Comparison of ENCODE assay signal across 19 cellular contexts in genomic region chr14:97688626-97689336, GRCh38.
"Had no signal": no experiment of that assay in that cellular context is flagged by ENCODE, and none has a peak within 500 bp of the region (broad histone marks: within the 10 kb centered on the region; RNA-seq: fewer than 3 reads in every experiment).

No MANE protein-coding gene starts in this region.

- H3K27me3 Mint-ChIP-seq: naive thymus-derived CD8-positive, alpha-beta T cell had no signal

- H3K9me3 ChIP-seq: colonic mucosa, esophagus squamous epithelium, gastrocnemius medialis, heart right ventricle, mucosa of descending colon, neutrophil, right atrium auricular region, stomach, tibial nerve, upper lobe of right lung, vagina had no signal

- H3K27me3 ChIP-seq: colonic mucosa, esophagus squamous epithelium, gastrocnemius medialis, heart right ventricle, neutrophil, right atrium auricular region, stomach, tibial nerve, upper lobe of right lung, vagina had no signal

- H3K36me3 Mint-ChIP-seq: naive thymus-derived CD8-positive, alpha-beta T cell had no signal

- H3K27ac ChIP-seq: colonic mucosa, esophagus squamous epithelium, gastrocnemius medialis, heart right ventricle, neutrophil, right atrium auricular region, stomach, tibial nerve, upper lobe of right lung, vagina had no signal

- H3K4me3 Mint-ChIP-seq: naive thymus-derived CD8-positive, alpha-beta T cell had no signal

- H3K4me3 ChIP-seq: colonic mucosa, esophagus squamous epithelium, gastrocnemius medialis, heart right ventricle, mucosa of descending colon, right atrium auricular region, stomach, tibial nerve, upper lobe of right lung, vagina had no signal

- H3K4me1 ChIP-seq: colonic mucosa, esophagus squamous epithelium, gastrocnemius medialis, heart right ventricle, right atrium auricular region, stomach, tibial nerve, upper lobe of right lung, vagina had no signal

- DNase-seq: colonic mucosa; dermis blood vessel endothelial cell; esophagus squamous epithelium; gastrocnemius medialis; heart right ventricle; hypothalamus; kidney glomerular epithelial cell; mammary epithelial cell; mucosa of descending colon; naive thymus-derived CD8-positive, alpha-beta T cell; small intestine; stimulated activated CD4-positive, alpha-beta T cell treated with anti-CD3 and anti-CD28 coated beads, Interleukin-12 subunit alpha, Interleukin-12 subunit beta, amount 100 ng/mL, for 4 hours; stimulated activated naive CD4-positive, alpha-beta T cell; stomach; upper lobe of right lung had no signal

- H3K36me3 ChIP-seq: colonic mucosa, esophagus squamous epithelium, gastrocnemius medialis, heart right ventricle, neutrophil, right atrium auricular region, stomach, tibial nerve, upper lobe of right lung, vagina had no signal

- H3K27ac Mint-ChIP-seq: naive thymus-derived CD8-positive, alpha-beta T cell had no signal
